17 cellular contexts compared by ENCODE assay signal in genomic region chr11:119266517-119267255, GRCh38. TPM values are rescaled to one million over a fixed set of nuclear protein-coding genes. Genes with fewer than 3 reads are reported as not detected.
A peak's percentile ranks its signal among the peaks of the same experiment; 100 is the strongest.
DNase-seq lines count a peak whose midpoint lies in the region; ATAC-seq and TF ChIP-seq lines count a peak whose summit lies in the region.
"Had no signal": no experiment of that assay in that cellular context is flagged by ENCODE, and none has a peak within 500 bp of the region (broad histone marks: within the 10 kb centered on the region; RNA-seq: fewer than 3 reads in every experiment).

No MANE protein-coding gene starts in this region.

- H3K27me3 Mint-ChIP-seq in activated CD4-positive, alpha-beta T cell treated with anti-CD3 and anti-CD28 coated beads, Interleukin-2, amount 10 ng/mL, durations not matched to agents 24 days and 14 days, result no peaks in the 10 kb centered on the region
- H3K27me3 Mint-ChIP-seq in CD8-positive, alpha-beta T cell (ENCODE audit: low read depth), result no peaks in the 10 kb centered on the region
- H3K27me3 Mint-ChIP-seq in activated CD8-positive, alpha-beta T cell treated with anti-CD3 and anti-CD28 coated beads for 36 hours, result no peaks in the 10 kb centered on the region

- peak overlapping the region; percentile 78 for H3K27ac Mint-ChIP-seq in activated CD4-positive, alpha-beta T cell treated with anti-CD3 and anti-CD28 coated beads, Interleukin-2, amount 10 ng/mL, durations not matched to agents 24 days and 14 days
- peak overlapping the region; percentile 92 for H3K27ac Mint-ChIP-seq in CD8-positive, alpha-beta T cell
- peak overlapping the region; percentile 91 for H3K27ac Mint-ChIP-seq in activated CD8-positive, alpha-beta T cell treated with anti-CD3 and anti-CD28 coated beads for 36 hours

- no peaks in the 10 kb centered on the region for H3K27me3 ChIP-seq in CD8-positive, alpha-beta T cell (ENCODE audit: insufficient read depth, low read length)

- no peaks in the 10 kb centered on the region for H3K9me3 ChIP-seq in CD8-positive, alpha-beta T cell (ENCODE audit: low read length)

- intact Hi-C loops in activated CD4-positive, alpha-beta T cell treated with anti-CD3 and anti-CD28 coated beads, Interleukin-2, amount 10 ng/mL, durations not matched to agents 24 days and 14 days (cut with micrococcal nuclease), result no loop called here
- intact Hi-C loops in CD8-positive, alpha-beta T cell (cut with DNase I, micrococcal nuclease), result loop anchor here in 1 of 2 experiments (2.0 to 5.0 kb wide), 3 partner anchors 18 to 59 kb away; partner anchors contain the start of gene CBL
- intact Hi-C loops in activated CD8-positive, alpha-beta T cell treated with anti-CD3 and anti-CD28 coated beads for 36 hours (cut with micrococcal nuclease), result no loop called here
- intact Hi-C loops in left colon (cut with DNase I, micrococcal nuclease), result no loop called here

- peak overlapping the region; percentile 0 for H3K4me3 ChIP-seq in CD8-positive, alpha-beta T cell (ENCODE audit: low read depth, low read length)
- H3K4me3 ChIP-seq: skin epidermis had no signal

- peaks cover 73% of the 10 kb centered on the region for H3K4me1 ChIP-seq in CD8-positive, alpha-beta T cell (ENCODE audit: insufficient read depth, low read length)

- no peak for TF ChIP-seq CTCF in CD8-positive, alpha-beta T cell (IDR thresholded peaks at IDR 0.05)
- TF ChIP-seq CTCF in activated CD8-positive, alpha-beta T cell treated with anti-CD3 and anti-CD28 coated beads for 36 hours (IDR thresholded peaks at IDR 0.05), result no peak

- H3K36me3 Mint-ChIP-seq in activated CD4-positive, alpha-beta T cell treated with anti-CD3 and anti-CD28 coated beads, Interleukin-2, amount 10 ng/mL, durations not matched to agents 24 days and 14 days (ENCODE audit: low read depth), result peaks cover 3% of the 10 kb centered on the region
- no peaks in the 10 kb centered on the region for H3K36me3 Mint-ChIP-seq in CD8-positive, alpha-beta T cell
- H3K36me3 Mint-ChIP-seq in activated CD8-positive, alpha-beta T cell treated with anti-CD3 and anti-CD28 coated beads for 36 hours (ENCODE audit: low read depth), result no peaks in the 10 kb centered on the region

- peak; percentile 64 for DNase-seq in activated CD4-positive, alpha-beta T cell treated with anti-CD3 and anti-CD28 coated beads, Interleukin-2, amount 10 ng/mL, durations not matched to agents 24 days and 14 days
- DNase-seq in activated CD4-positive, alpha-beta T cell treated with anti-CD3 and anti-CD28 coated beads for 48 hours, result no peak
- DNase-seq in CD8-positive, alpha-beta T cell, result no peak
- DNase-seq in activated CD8-positive, alpha-beta T cell treated with anti-CD3 and anti-CD28 coated beads for 36 hours, result no peak
- DNase-seq in left lobe of liver (ENCODE audit: low spot score) (no peak), left colon (no peak), NCI-H1694 (lab: John Stamatoyannopoulos, UW) (no peak), GOT3 (lab: John Stamatoyannopoulos, UW) (no peak)
- DNase-seq: activated CD4-positive, alpha-beta T cell treated with anti-CD3 and anti-CD28 coated beads, Interleukin-2, amount 50 U/mL, for 1 hour; activated gamma-delta T cell treated with Interleukin-2 at 50 U/mL for 16 hours; COR-L47; EL; hippocampal formation; NCI-H1105 treated with DMSO at 0.1 percent for 48 hours had no signal

- H3K36me3 ChIP-seq in CD8-positive, alpha-beta T cell (ENCODE audit: insufficient read depth, low read length), result no peaks in the 10 kb centered on the region

- peak overlapping the region; percentile 25 for H3K27ac ChIP-seq in CD8-positive, alpha-beta T cell (ENCODE audit: low read depth, low read length)
- H3K27ac ChIP-seq: parathyroid adenoma, skin epidermis had no signal

- H3K4me1 Mint-ChIP-seq in activated CD4-positive, alpha-beta T cell treated with anti-CD3 and anti-CD28 coated beads, Interleukin-2, amount 10 ng/mL, durations not matched to agents 24 days and 14 days, result peaks cover 32% of the 10 kb centered on the region
- H3K4me1 Mint-ChIP-seq in CD8-positive, alpha-beta T cell (ENCODE audit: low read depth), result peaks cover 45% of the 10 kb centered on the region
- peaks cover 38% of the 10 kb centered on the region for H3K4me1 Mint-ChIP-seq in activated CD8-positive, alpha-beta T cell treated with anti-CD3 and anti-CD28 coated beads for 36 hours (ENCODE audit: low read depth)

- no peaks in the 10 kb centered on the region for H3K9me3 Mint-ChIP-seq in activated CD4-positive, alpha-beta T cell treated with anti-CD3 and anti-CD28 coated beads, Interleukin-2, amount 10 ng/mL, durations not matched to agents 24 days and 14 days
- no peaks in the 10 kb centered on the region for H3K9me3 Mint-ChIP-seq in CD8-positive, alpha-beta T cell
- no peaks in the 10 kb centered on the region for H3K9me3 Mint-ChIP-seq in activated CD8-positive, alpha-beta T cell treated with anti-CD3 and anti-CD28 coated beads for 36 hours

- POLR2A ChIA-PET in CD8-positive, alpha-beta T cell (lab: Charles Lee), result interaction anchor here (0.9 to 1.1 kb wide), 2 partner anchors 15 to 49 kb away, joined by 3 read pairs; no protein-coding TSS in a partner anchor
- POLR2A ChIA-PET in activated CD8-positive, alpha-beta T cell treated with anti-CD3 and anti-CD28 coated beads for 36 hours (lab: Charles Lee), result interaction anchor here (0.6 to 2.9 kb wide), 9 partner anchors 8 to 60 kb away, joined by 3 to 15 read pairs (median 3); no protein-coding TSS in a partner anchor

- peak overlapping the region; percentile 49 for H3K4me3 Mint-ChIP-seq in activated CD4-positive, alpha-beta T cell treated with anti-CD3 and anti-CD28 coated beads, Interleukin-2, amount 10 ng/mL, durations not matched to agents 24 days and 14 days
- peak overlapping the region; percentile 74 for H3K4me3 Mint-ChIP-seq in CD8-positive, alpha-beta T cell
- H3K4me3 Mint-ChIP-seq in activated CD8-positive, alpha-beta T cell treated with anti-CD3 and anti-CD28 coated beads for 36 hours, result peak overlapping the region; percentile 56

- CTCF ChIA-PET in CD8-positive, alpha-beta T cell (lab: Charles Lee), result interaction anchor here (0.7 to 5.4 kb wide), 5 partner anchors 9 to 70 kb away, joined by 3 to 33 read pairs (median 4); partner anchors contain the start of gene CBL
- CTCF ChIA-PET in activated CD8-positive, alpha-beta T cell treated with anti-CD3 and anti-CD28 coated beads for 36 hours (lab: Charles Lee), result interaction anchor here (0.6 to 4.6 kb wide), 8 partner anchors 9 to 199 kb away, joined by 3 to 36 read pairs (median 4); partner anchors contain the start of genes CBL and VPS11

- peak; percentile 47 for ATAC-seq in CD8-positive, alpha-beta T cell
- peak; percentile 34 for ATAC-seq in activated CD8-positive, alpha-beta T cell treated with anti-CD3 and anti-CD28 coated beads for 36 hours
- ATAC-seq in left lobe of liver, result peak; percentile 47
- ATAC-seq in left colon, result no peak
- ATAC-seq: Right ventricle myocardium inferior had no signal

RNA-seq across cellular contexts. Expression of gene MCAM, which starts 50.2 kb away (rescaled TPM):
- total RNA-seq in activated CD4-positive, alpha-beta T cell treated with anti-CD3 and anti-CD28 coated beads, Interleukin-2, amount 10 ng/mL, durations not matched to agents 24 days and 14 days, result 7.5 and 8.1 TPM in 2 replicates
- total RNA-seq in CD8-positive, alpha-beta T cell, result 10 to 100 TPM; 16.1 to 18.3 TPM
- 1 to 10 TPM; 8.0 to 8.3 TPM for total RNA-seq in activated CD8-positive, alpha-beta T cell treated with anti-CD3 and anti-CD28 coated beads for 36 hours
- total RNA-seq in left lobe of liver (1.5 TPM), left colon (10 to 100 TPM; 12.1 to 27.1 TPM)
